In genomic region chr17:18356624-18357023, GRCh38 we compare ENCODE assay signal across 15 cellular contexts. TPM values are rescaled to one million over a fixed set of nuclear protein-coding genes. Genes with fewer than 3 reads are reported as not detected.
DNase-seq lines count a peak whose midpoint lies in the region; FAIRE-seq and TF ChIP-seq lines count a peak whose summit lies in the region.
"Had no signal": no experiment of that assay in that cellular context is flagged by ENCODE, and none has a peak within 500 bp of the region (broad histone marks: within the 10 kb centered on the region; RNA-seq: fewer than 3 reads in every experiment).

No MANE protein-coding gene starts in this region.

- H3K4me3 ChIP-seq in esophagus muscularis mucosa, result no peak overlapping the region
- H3K4me3 ChIP-seq in urinary bladder (ENCODE audit: low read depth, low read length), result no peak overlapping the region
- H3K4me3 ChIP-seq: thoracic aorta had no signal

- intact Hi-C loops in esophagus muscularis mucosa (cut with DNase I), result no loop called here

- 81% methylated on average over 10 of the region's 10 CpGs for WGBS in esophagus muscularis mucosa
- WGBS in urinary bladder, result 84% methylated on average over 10 of the region's 10 CpGs

- FAIRE-seq in GM12892 (lab: Jason Lieb, UNC), result no peak

- H3K27ac ChIP-seq in esophagus muscularis mucosa (replicated peaks in 1 of 4), result peak overlapping the region in 3 of 4 donors; percentile 43 to 52 (median 50)
- peak overlapping the region; percentile 30 for H3K27ac ChIP-seq in urinary bladder (ENCODE audit: low read depth)
- H3K27ac ChIP-seq: 22Rv1, thoracic aorta had no signal

- TF ChIP-seq CTCF in esophagus muscularis mucosa (IDR thresholded peaks at IDR 0.05), result no peak

- H3K36me3 ChIP-seq in esophagus muscularis mucosa (peaks cover 24 to 77% (median 35%) of the 10 kb centered on the region in 4 donors), urinary bladder (ENCODE audit: insufficient read depth) (peaks cover 3% of the 10 kb centered on the region)

- H3K9me3 ChIP-seq in esophagus muscularis mucosa, result no peaks in the 10 kb centered on the region
- H3K9me3 ChIP-seq: thoracic aorta had no signal

- DNase-seq in SIG-M5 treated with dmso at 0.1 percent for 504 hours (lab: John Stamatoyannopoulos, UW; ENCODE audit: unreplicated experiment) (peak; percentile 41), SIG-M5 (lab: John Stamatoyannopoulos, UW) (no peak), esophagus muscularis mucosa (ENCODE audit: extremely low spot score) (no peak), medulla oblongata (ENCODE audit: extremely low spot score) (peak; percentile 79), DMS53 (lab: John Stamatoyannopoulos, UW) (no peak), NCI-H69 (lab: John Stamatoyannopoulos, UW) (no peak), GM12892 (ENCODE audit: insufficient read length) (no peak)
- DNase-seq: activated gamma-delta T cell, GF-D8, NCI-H2227 treated with DMSO at 0.1 percent for 48 hours had no signal

- TF ChIP-seq EP300 in esophagus muscularis mucosa (IDR thresholded peaks at IDR 0.05), result no peak

- TF ChIP-seq POLR2A in esophagus muscularis mucosa (IDR thresholded peaks at IDR 0.05; ENCODE audit: low read depth) (no peak), GM12892 (IDR thresholded peaks at IDR 0.05; ENCODE audit: low read depth, low read length) (no peak)

- H3K27me3 ChIP-seq in esophagus muscularis mucosa, result no peaks in the 10 kb centered on the region

- H3K4me1 ChIP-seq in esophagus muscularis mucosa, result peaks cover under 1 to 21% (median 11%) of the 10 kb centered on the region in 4 donors
- H3K4me1 ChIP-seq in urinary bladder (ENCODE audit: insufficient read depth), result no peaks in the 10 kb centered on the region

RNA-seq across cellular contexts. Expression of gene SHMT1, which starts 6.7 kb away (rescaled TPM):
- total RNA-seq in esophagus muscularis mucosa (10 to 100 TPM; 17.4 to 30.6 (median 24.0) TPM), urinary bladder (11.5 TPM)
- 22.6 TPM for polyA plus RNA-seq in urinary bladder
- polyA plus RNA-seq in GM12892 (2012; ENCODE audit: missing spikeins), result 24.3 TPM

RNA-seq across cellular contexts. Expression of gene EVPLL, which starts 21.0 kb away (rescaled TPM):
- total RNA-seq in esophagus muscularis mucosa (not detected), urinary bladder (0.90 TPM)
- polyA plus RNA-seq in urinary bladder, result 0.84 TPM
- polyA plus RNA-seq in GM12892 (2012; ENCODE audit: missing spikeins), result not detected
- total RNA-seq: dermis microvascular lymphatic vessel endothelial cell, SK-MEL-5, thoracic aorta had no signal

RNA-seq across cellular contexts. Expression of gene SMCR8, which starts 41.5 kb away (rescaled TPM):
- 10 to 100 TPM; 13.3 to 20.5 (median 17.3) TPM for total RNA-seq in esophagus muscularis mucosa
- 10.0 TPM for total RNA-seq in urinary bladder
- 10.0 TPM for polyA plus RNA-seq in urinary bladder
- polyA plus RNA-seq in GM12892 (2012; ENCODE audit: missing spikeins), result 7.8 TPM

RNA-seq across cellular contexts. Expression of gene TOP3A, which starts 41.8 kb away (rescaled TPM):
- total RNA-seq in esophagus muscularis mucosa, result 10 to 100 TPM; 21.2 to 33.5 (median 21.8) TPM
- total RNA-seq in urinary bladder, result 27.4 TPM
- polyA plus RNA-seq in urinary bladder, result 15.8 TPM
- polyA plus RNA-seq in GM12892 (2012; ENCODE audit: missing spikeins), result 23.8 TPM

Comparison
In these comparisons a context has a peak if more than half of its experiments do, and no peak if none do; other contexts are left out.
1. DNase-seq: peak in SIG-M5 treated with dmso at 0.1 percent for 504 hours (single experiment) and medulla oblongata (single experiment); none in SIG-M5 (single experiment), esophagus muscularis mucosa (single experiment), DMS53 (single experiment), NCI-H69 (single experiment) and GM12892 (single experiment).